Comparison of ENCODE assay signal across 8 cellular contexts in genomic region chr10:79127151-79127961, GRCh38. TPM values are rescaled to one million over a fixed set of nuclear protein-coding genes. Genes with fewer than 3 reads are reported as not detected.
DNase-seq lines count a peak whose midpoint lies in the region; ATAC-seq and TF ChIP-seq lines count a peak whose summit lies in the region.
"Had no signal": no experiment of that assay in that cellular context is flagged by ENCODE, and none has a peak within 500 bp of the region (broad histone marks: within the 10 kb centered on the region; RNA-seq: fewer than 3 reads in every experiment).

No MANE protein-coding gene starts in this region.

- peaks cover 0 to 97% (median 18%) of the 10 kb centered on the region in 4 donors for H3K4me1 ChIP-seq in tibial nerve

- H3K4me3 Mint-ChIP-seq in stimulated activated naive B cell treated with anti-CD40 and anti-IgM and Interleukin-4, amounts not matched to agents 10 μg/mL and 1 μg/mL and 100 μg/mL, for 72 hours, result no peak overlapping the region
- H3K4me3 Mint-ChIP-seq: activated naive CD8-positive, alpha-beta T cell treated with anti-CD3 and anti-CD28 coated beads, Interleukin-2, amount 10 ng/mL, durations not matched to agents 7 days and 5 days had no signal

- no peak overlapping the region for H3K4me3 ChIP-seq in tibial nerve

- peaks cover 2 to 9% of the 10 kb centered on the region in 2 donors for H3K4me1 Mint-ChIP-seq in stimulated activated naive B cell treated with anti-CD40 and anti-IgM and Interleukin-4, amounts not matched to agents 10 μg/mL and 1 μg/mL and 100 μg/mL, for 72 hours

- peak; percentile 31 for ATAC-seq in SK-N-SH treated with all-trans-retinoic acid at 6 μM for 48 hours
- peak; percentile 75 for ATAC-seq in left ventricle myocardium superior
- ATAC-seq in stimulated activated naive B cell treated with anti-CD40 and anti-IgM and Interleukin-4, amounts not matched to agents 10 μg/mL and 1 μg/mL and 100 μg/mL, for 72 hours (replicated peaks), result no peak
- no peak for ATAC-seq in HG02763 (IDR thresholded peaks at IDR 0.05; ENCODE audit: unreplicated experiment)
- ATAC-seq in GM21717 (IDR thresholded peaks at IDR 0.05; ENCODE audit: unreplicated experiment), result no peak

- DNase-seq in HT1080 (ENCODE audit: low read depth), result peak; percentile 95
- DNase-seq in left ventricle myocardium superior, result peak; percentile 85
- peak; percentile 57 to 73 for DNase-seq in tibial nerve (ENCODE audit: low spot score in 2 of 2)
- no peak for DNase-seq in stimulated activated naive B cell treated with anti-CD40 and anti-IgM and Interleukin-4, amounts not matched to agents 10 μg/mL and 1 μg/mL and 100 μg/mL, for 72 hours
- DNase-seq: activated naive CD8-positive, alpha-beta T cell treated with anti-CD3 and anti-CD28 coated beads, Interleukin-2, amount 10 ng/mL, durations not matched to agents 7 days and 5 days had no signal

- H3K27me3 Mint-ChIP-seq in stimulated activated naive B cell treated with anti-CD40 and anti-IgM and Interleukin-4, amounts not matched to agents 10 μg/mL and 1 μg/mL and 100 μg/mL, for 72 hours, result no peaks in the 10 kb centered on the region
- H3K27me3 Mint-ChIP-seq: activated naive CD8-positive, alpha-beta T cell treated with anti-CD3 and anti-CD28 coated beads, Interleukin-2, amount 10 ng/mL, durations not matched to agents 7 days and 5 days had no signal

- H3K27ac ChIP-seq in tibial nerve, result peak overlapping the region in 1 of 4 donors; percentile 35

- no peak for TF ChIP-seq POLR2A in tibial nerve (IDR thresholded peaks at IDR 0.05)

- H3K9me3 ChIP-seq in tibial nerve, result no peaks in the 10 kb centered on the region

- TF ChIP-seq CTCF in tibial nerve (IDR thresholded peaks at IDR 0.05), result no peak

- no peaks in the 10 kb centered on the region for H3K9me3 Mint-ChIP-seq in stimulated activated naive B cell treated with anti-CD40 and anti-IgM and Interleukin-4, amounts not matched to agents 10 μg/mL and 1 μg/mL and 100 μg/mL, for 72 hours
- H3K9me3 Mint-ChIP-seq: activated naive CD8-positive, alpha-beta T cell treated with anti-CD3 and anti-CD28 coated beads, Interleukin-2, amount 10 ng/mL, durations not matched to agents 7 days and 5 days had no signal

- peak in 1 of 2 donors; percentile 30 for TF ChIP-seq EP300 in tibial nerve (IDR thresholded peaks at IDR 0.05)

- intact Hi-C loops in left ventricle myocardium superior (cut with micrococcal nuclease), result no loop called here

- H3K27ac Mint-ChIP-seq in stimulated activated naive B cell treated with anti-CD40 and anti-IgM and Interleukin-4, amounts not matched to agents 10 μg/mL and 1 μg/mL and 100 μg/mL, for 72 hours, result no peak overlapping the region

- WGBS in tibial nerve, 2 donors, result 60 to 64% methylated on average over 14 to 16 of the region's 16 CpGs

- H3K36me3 ChIP-seq in tibial nerve, result peaks cover 0 to 70% (median 4%) of the 10 kb centered on the region in 3 donors

- peaks cover 2 to 5% of the 10 kb centered on the region in 2 donors for H3K36me3 Mint-ChIP-seq in stimulated activated naive B cell treated with anti-CD40 and anti-IgM and Interleukin-4, amounts not matched to agents 10 μg/mL and 1 μg/mL and 100 μg/mL, for 72 hours
- H3K36me3 Mint-ChIP-seq: activated naive CD8-positive, alpha-beta T cell treated with anti-CD3 and anti-CD28 coated beads, Interleukin-2, amount 10 ng/mL, durations not matched to agents 7 days and 5 days had no signal

- no peaks in the 10 kb centered on the region for H3K27me3 ChIP-seq in tibial nerve

TF ChIP-seq in SK-N-SH treated with all-trans-retinoic acid at 6 μM for 48 hours, 23 proteins besides CTCF, POLR2A, EP300 and RAD21:
- TF ChIP-seq, protein P1, sequence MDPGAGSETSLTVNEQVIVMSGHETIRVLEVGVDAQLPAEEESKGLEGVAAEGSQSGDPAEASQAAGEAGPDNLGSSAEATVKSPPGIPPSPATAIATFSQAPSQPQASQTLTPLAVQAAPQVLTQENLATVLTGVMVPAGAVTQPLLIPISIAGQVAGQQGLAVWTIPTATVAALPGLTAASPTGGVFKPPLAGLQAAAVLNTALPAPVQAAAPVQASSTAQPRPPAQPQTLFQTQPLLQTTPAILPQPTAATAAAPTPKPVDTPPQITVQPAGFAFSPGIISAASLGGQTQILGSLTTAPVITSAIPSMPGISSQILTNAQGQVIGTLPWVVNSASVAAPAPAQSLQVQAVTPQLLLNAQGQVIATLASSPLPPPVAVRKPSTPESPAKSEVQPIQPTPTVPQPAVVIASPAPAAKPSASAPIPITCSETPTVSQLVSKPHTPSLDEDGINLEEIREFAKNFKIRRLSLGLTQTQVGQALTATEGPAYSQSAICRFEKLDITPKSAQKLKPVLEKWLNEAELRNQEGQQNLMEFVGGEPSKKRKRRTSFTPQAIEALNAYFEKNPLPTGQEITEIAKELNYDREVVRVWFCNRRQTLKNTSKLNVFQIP (CRISPR knock-in tag; IDR thresholded peaks at IDR 0.05; ENCODE audit: borderline replicate concordance, low read depth), result no peak
- TF ChIP-seq ZNF8 (CRISPR knock-in tag; IDR thresholded peaks at IDR 0.05) (no peak), OSR1 (CRISPR knock-in tag; IDR thresholded peaks at IDR 0.05) (no peak), BACH2 (CRISPR knock-in tag; IDR thresholded peaks at IDR 0.05; ENCODE audit: borderline replicate concordance) (no peak), TOX (CRISPR knock-in tag; IDR thresholded peaks at IDR 0.05; ENCODE audit: borderline replicate concordance) (no peak), GLIS3 (CRISPR knock-in tag; IDR thresholded peaks at IDR 0.05) (no peak)

RNA-seq across cellular contexts. Expression of gene ZMIZ1, which starts 58.6 kb away (rescaled TPM):
- 17.7 and 22.8 TPM in 2 replicates for total RNA-seq in HT1080 (2014; rRNA removed; shearing (Covaris generic))
- polyA plus RNA-seq in HT1080 (2015; cell fraction: cytosol; rRNA removed), result 41.3 and 46.3 TPM in 2 replicates
- polyA plus RNA-seq in HT1080 (2015; cell fraction: nucleus; rRNA removed), result 65.3 and 69.6 TPM in 2 replicates
- total RNA-seq in left ventricle myocardium superior (49.5 TPM), tibial nerve (10 to 100 TPM; 65.5 to 88.2 (median 69.3) TPM)

Comparison
In these comparisons a context has a peak if more than half of its experiments do, and no peak if none do; other contexts are left out.
1. ATAC-seq: peak in SK-N-SH treated with all-trans-retinoic acid at 6 μM for 48 hours (single experiment) and left ventricle myocardium superior (single experiment); none in stimulated activated naive B cell treated with anti-CD40 and anti-IgM and Interleukin-4, amounts not matched to agents 10 μg/mL and 1 μg/mL and 100 μg/mL, for 72 hours (0 of 2), HG02763 (single experiment) and GM21717 (single experiment).